ENCODE assay signal across 11 cellular contexts in genomic region chr9:4596165-4596922, GRCh38.
A peak's percentile ranks its signal among the peaks of the same experiment; 100 is the strongest.
DNase-seq lines count a peak whose midpoint lies in the region; ATAC-seq and TF ChIP-seq lines count a peak whose summit lies in the region.
"Had no signal": no experiment of that assay in that cellular context is flagged by ENCODE, and none has a peak within 500 bp of the region (broad histone marks: within the 10 kb centered on the region; RNA-seq: fewer than 3 reads in every experiment).

No MANE protein-coding gene starts in this region.

- H3K36me3 Mint-ChIP-seq in activated T-cell treated with anti-CD3 and anti-CD28 coated beads, Interleukin-2, amount 50 U/mL, for 24 hours (ENCODE audit: low read depth): no peaks in the 10 kb centered on the region
- no peaks in the 10 kb centered on the region for H3K36me3 Mint-ChIP-seq in progenitor cell of endocrine pancreas (ENCODE audit: insufficient read depth)

- TF ChIP-seq CTCF in progenitor cell of endocrine pancreas (IDR thresholded peaks at IDR 0.05; ENCODE audit: unreplicated experiment): no peak

- peaks cover 46% of the 10 kb centered on the region for H3K4me1 Mint-ChIP-seq in activated T-cell treated with anti-CD3 and anti-CD28 coated beads, Interleukin-2, amount 50 U/mL, for 24 hours (ENCODE audit: low read depth)
- H3K4me1 Mint-ChIP-seq in progenitor cell of endocrine pancreas (ENCODE audit: low read depth): no peaks in the 10 kb centered on the region

- H3K9me3 Mint-ChIP-seq in activated T-cell treated with anti-CD3 and anti-CD28 coated beads, Interleukin-2, amount 50 U/mL, for 24 hours: no peaks in the 10 kb centered on the region
- no peaks in the 10 kb centered on the region for H3K9me3 Mint-ChIP-seq in progenitor cell of endocrine pancreas (ENCODE audit: low read depth)

- no peak overlapping the region for H3K4me3 ChIP-seq in BLaER1 treated with 17β-estradiol and CSF1 and Interleukin-3, amounts not matched to agents 10 nM and 100 nM
- H3K4me3 ChIP-seq: BLaER1 had no signal

- H3K27me3 ChIP-seq in BLaER1 treated with 17β-estradiol and CSF1 and Interleukin-3, amounts not matched to agents 10 nM and 100 nM: no peaks in the 10 kb centered on the region

- peak overlapping the region; percentile 73 for H3K27ac Mint-ChIP-seq in activated T-cell treated with anti-CD3 and anti-CD28 coated beads, Interleukin-2, amount 50 U/mL, for 24 hours
- no peak overlapping the region for H3K27ac Mint-ChIP-seq in progenitor cell of endocrine pancreas

- no peaks in the 10 kb centered on the region for H3K36me3 ChIP-seq in BLaER1 treated with 17β-estradiol and CSF1 and Interleukin-3, amounts not matched to agents 10 nM and 100 nM
- H3K36me3 ChIP-seq: BLaER1 had no signal

- H3K4me1 ChIP-seq in BLaER1 treated with 17β-estradiol and CSF1 and Interleukin-3, amounts not matched to agents 10 nM and 100 nM: peaks cover 0 to 25% (median 8%) of the 10 kb centered on the region in 10 experiments; a peak in 10 of 20 replicates
- H3K4me1 ChIP-seq: BLaER1 had no signal

- H3K9ac ChIP-seq in BLaER1 treated with 17β-estradiol and CSF1 and Interleukin-3, amounts not matched to agents 10 nM and 100 nM: peak overlapping the region in 2 of 11 experiments; percentile 4 to 32; a peak in 3 of 22 replicates
- H3K9ac ChIP-seq: BLaER1 had no signal

- H3K27ac ChIP-seq in BLaER1 treated with 17β-estradiol and CSF1 and Interleukin-3, amounts not matched to agents 10 nM and 100 nM: peak overlapping the region in 3 of 11 experiments; percentile 2 to 27 (median 26); a peak in 6 of 22 replicates
- H3K27ac ChIP-seq: BLaER1, epithelial cell of prostate had no signal

- H3K4me2 ChIP-seq in BLaER1 treated with 17β-estradiol and CSF1 and Interleukin-3, amounts not matched to agents 10 nM and 100 nM: peak overlapping the region in 7 of 11 experiments; percentile 6 to 66 (median 51); a peak in 12 of 22 replicates
- H3K4me2 ChIP-seq: BLaER1 had no signal

- peak; percentile 42 for ATAC-seq in HG02852 (IDR thresholded peaks at IDR 0.05; ENCODE audit: unreplicated experiment)
- ATAC-seq in left lobe of liver: peak; percentile 75
- no peak for ATAC-seq in HG02610 (IDR thresholded peaks at IDR 0.05; ENCODE audit: unreplicated experiment)
- ATAC-seq in GM18868 (IDR thresholded peaks at IDR 0.05; ENCODE audit: unreplicated experiment): no peak

- 0 out of 22 replicates have a peak, but pooled peaks cover 0 to 3% (median 0%) of the 10 kb centered on the region in 11 experiments for H3K9me3 ChIP-seq in BLaER1 treated with 17β-estradiol and CSF1 and Interleukin-3, amounts not matched to agents 10 nM and 100 nM (replicated peaks in 1 of 11)
- H3K9me3 ChIP-seq: BLaER1 had no signal

- peak; percentile 44 for DNase-seq in activated T-cell treated with anti-CD3 and anti-CD28 coated beads, Interleukin-2, amount 50 U/mL, for 24 hours
- peak; percentile 81 for DNase-seq in left lobe of liver (ENCODE audit: low spot score)
- DNase-seq in NCI-H345 treated with DMSO at 0.1 percent for 48 hours (lab: John Stamatoyannopoulos, UW; ENCODE audit: unreplicated experiment): no peak
- DNase-seq in progenitor cell of endocrine pancreas (ENCODE audit: low spot score, unreplicated experiment): no peak
- DNase-seq: SIG-M5 had no signal

- H4K20me1 ChIP-seq in BLaER1 treated with 17β-estradiol and CSF1 and Interleukin-3, amounts not matched to agents 10 nM and 100 nM: no peaks in the 10 kb centered on the region
- H4K20me1 ChIP-seq: BLaER1 had no signal

- H3K27me3 Mint-ChIP-seq in activated T-cell treated with anti-CD3 and anti-CD28 coated beads, Interleukin-2, amount 50 U/mL, for 24 hours: no peaks in the 10 kb centered on the region
- no peaks in the 10 kb centered on the region for H3K27me3 Mint-ChIP-seq in progenitor cell of endocrine pancreas

- no peak overlapping the region for H3K4me3 Mint-ChIP-seq in activated T-cell treated with anti-CD3 and anti-CD28 coated beads, Interleukin-2, amount 50 U/mL, for 24 hours
- H3K4me3 Mint-ChIP-seq in progenitor cell of endocrine pancreas (ENCODE audit: low read depth): no peak overlapping the region

Comparison
In these comparisons a context has a peak if more than half of its experiments do, and no peak if none do; other contexts are left out.
1. ATAC-seq: peak in HG02852 (single experiment) and left lobe of liver (single experiment); none in HG02610 (single experiment) and GM18868 (single experiment).
2. DNase-seq: peak in activated T-cell treated with anti-CD3 and anti-CD28 coated beads, Interleukin-2, amount 50 U/mL, for 24 hours (single experiment) and left lobe of liver (single experiment); none in NCI-H345 treated with DMSO at 0.1 percent for 48 hours (single experiment) and progenitor cell of endocrine pancreas (single experiment).